ENCODE assay signal across 1 cellular context in the genomic region with DNA sequence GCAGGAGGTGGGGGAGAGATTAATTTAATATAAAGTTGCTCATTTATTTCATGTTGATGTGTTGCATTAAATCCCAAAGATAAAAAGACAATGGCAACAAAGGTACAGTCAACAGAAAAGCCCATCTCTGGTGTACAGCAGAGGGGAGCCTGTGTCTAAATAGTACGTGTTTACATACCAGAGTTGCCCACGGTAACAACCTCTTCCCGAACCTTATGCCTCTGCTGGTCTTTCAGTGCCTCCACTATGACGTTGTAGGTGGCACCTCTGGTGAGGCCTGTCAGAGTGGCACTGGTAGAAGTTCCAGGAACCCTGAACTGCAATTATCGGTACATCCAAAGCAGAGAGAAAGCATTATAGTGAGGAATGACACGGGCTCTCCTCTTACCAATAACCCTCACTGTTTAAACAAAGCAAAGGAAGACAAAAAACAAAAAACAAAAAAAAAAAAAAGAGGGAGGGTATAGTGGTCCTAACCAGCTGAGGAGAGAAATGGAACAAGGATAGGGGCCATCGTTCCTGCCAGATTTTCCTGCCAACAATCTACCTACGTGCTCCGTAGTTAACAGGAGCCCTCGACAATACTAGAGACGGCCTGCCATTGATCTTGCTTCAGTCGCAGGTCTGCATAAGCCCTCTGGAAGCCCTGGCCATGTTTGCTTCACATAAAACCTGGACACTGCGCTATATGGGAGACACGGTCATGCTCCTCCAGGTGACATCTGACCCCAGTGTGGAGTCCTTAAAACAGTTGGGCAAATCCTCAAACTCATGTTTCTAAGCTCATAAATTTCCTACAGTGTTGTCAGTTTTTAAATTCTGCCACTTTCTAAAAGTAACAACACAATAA.
TF ChIP-seq lines count a peak whose summit lies in the region.

No MANE protein-coding gene starts in this region.

TF ChIP-seq in HepG2, 621 proteins besides CTCF, POLR2A, EP300 and RAD21 (continues in another document):
- TF ChIP-seq ZNF460 (CRISPR knock-in tag; IDR thresholded peaks at IDR 0.05; ENCODE audit: borderline replicate concordance) (no peak), RBM22 (optimal IDR thresholded peaks at IDR 0.05; ENCODE audit: low read length) (peak; percentile 97), RXRB (CRISPR knock-in tag; IDR thresholded peaks at IDR 0.05; ENCODE audit: borderline replicate concordance) (no peak), MEF2D (CRISPR knock-in tag; IDR thresholded peaks at IDR 0.05) (no peak), JUND (CRISPR knock-in tag; IDR thresholded peaks at IDR 0.05) (no peak), SALL1 (CRISPR knock-in tag; IDR thresholded peaks at IDR 0.05) (no peak), ZNF121 (CRISPR knock-in tag; IDR thresholded peaks at IDR 0.05) (no peak), ZNF232 (CRISPR knock-in tag; IDR thresholded peaks at IDR 0.05; ENCODE audit: borderline replicate concordance) (peak; percentile 44; the same call in 1 of the 2 replicates), SOX6 (IDR thresholded peaks at IDR 0.05) (no peak), SOX6 (CRISPR knock-in tag; IDR thresholded peaks at IDR 0.05) (0 out of 2 replicates have a peak, but pooled peaks have one; percentile 28), ZNF225 (CRISPR knock-in tag; IDR thresholded peaks at IDR 0.05) (no peak), PRMT3 (CRISPR knock-in tag; IDR thresholded peaks at IDR 0.05; ENCODE audit: borderline replicate concordance, low read depth) (0 out of 2 replicates have a peak, but pooled peaks have one; percentile 56), U2AF1 (optimal IDR thresholded peaks at IDR 0.05; ENCODE audit: low read depth, low read length) (peak; percentile 42), SSRP1 (CRISPR knock-in tag; IDR thresholded peaks at IDR 0.05) (0 out of 2 replicates have a peak, but pooled peaks have one; percentile 27), ZNF556 (CRISPR knock-in tag; IDR thresholded peaks at IDR 0.05; ENCODE audit: borderline replicate concordance) (no peak), ATRX (CRISPR knock-in tag; IDR thresholded peaks at IDR 0.05; ENCODE audit: borderline replicate concordance) (no peak), SUZ12 (IDR thresholded peaks at IDR 0.05; ENCODE audit: low read depth, low read length) (no peak), EED (CRISPR knock-in tag; IDR thresholded peaks at IDR 0.05) (no peak), ARNTL (CRISPR knock-in tag; IDR thresholded peaks at IDR 0.05) (0 out of 2 replicates have a peak, but pooled peaks have one; percentile 35), KDM6A (CRISPR knock-in tag; IDR thresholded peaks at IDR 0.05; ENCODE audit: low read depth) (no peak), RFX1 (IDR thresholded peaks at IDR 0.05) (peak; percentile 20; the same call in 1 of the 2 replicates), ZSCAN20 (CRISPR knock-in tag; IDR thresholded peaks at IDR 0.05; ENCODE audit: borderline replicate concordance) (no peak), ZFYVE20 (CRISPR knock-in tag; IDR thresholded peaks at IDR 0.05; ENCODE audit: borderline replicate concordance, low read depth) (no peak), MED13 (CRISPR knock-in tag; IDR thresholded peaks at IDR 0.05) (no peak), SIX1 (CRISPR knock-in tag; IDR thresholded peaks at IDR 0.05; ENCODE audit: borderline replicate concordance) (no peak), MIER2 (CRISPR knock-in tag; IDR thresholded peaks at IDR 0.05) (no peak), ZNF547 (CRISPR knock-in tag; IDR thresholded peaks at IDR 0.05) (0 out of 2 replicates have a peak, but pooled peaks have one; percentile 29), ZNF274 (CRISPR knock-in tag; IDR thresholded peaks at IDR 0.05) (0 out of 2 replicates have a peak, but pooled peaks have one; percentile 27), RBFOX2 (IDR thresholded peaks at IDR 0.05; ENCODE audit: low read depth, low read length) (peak; percentile 42), MTF2 (CRISPR knock-in tag; IDR thresholded peaks at IDR 0.05; ENCODE audit: borderline replicate concordance) (no peak), POLR2G (IDR thresholded peaks at IDR 0.05; ENCODE audit: low read depth, low read length) (peak; percentile 66), IRX3 (CRISPR knock-in tag; IDR thresholded peaks at IDR 0.05; ENCODE audit: borderline replicate concordance, low read depth) (no peak), RXRA (CRISPR knock-in tag; IDR thresholded peaks at IDR 0.05) (no peak), ZNF605 (CRISPR knock-in tag; IDR thresholded peaks at IDR 0.05) (peak; percentile 71; the same call in 1 of the 2 replicates), ZNF777 (CRISPR knock-in tag; IDR thresholded peaks at IDR 0.05) (no peak), PAF1 (CRISPR knock-in tag; IDR thresholded peaks at IDR 0.05) (peak; percentile 69; the same call in 1 of the 2 replicates), GPN1 (CRISPR knock-in tag; IDR thresholded peaks at IDR 0.05; ENCODE audit: borderline replicate concordance) (no peak), HNF4A (CRISPR knock-in tag; IDR thresholded peaks at IDR 0.05) (no peak), ZBTB38 (CRISPR knock-in tag; IDR thresholded peaks at IDR 0.05) (0 out of 2 replicates have a peak, but pooled peaks have one; percentile 40), ATF7 (IDR thresholded peaks at IDR 0.05) (no peak), ATF7 (CRISPR knock-in tag; IDR thresholded peaks at IDR 0.05) (no peak), ZNF383 (CRISPR knock-in tag; IDR thresholded peaks at IDR 0.05; ENCODE audit: borderline replicate concordance) (no peak), GTF3A (CRISPR knock-in tag; conservative IDR thresholded peaks at IDR 0.05) (no peak), REPIN1 (CRISPR knock-in tag; IDR thresholded peaks at IDR 0.05; ENCODE audit: borderline replicate concordance, low read depth) (no peak)
- TF ChIP-seq, protein P1, sequence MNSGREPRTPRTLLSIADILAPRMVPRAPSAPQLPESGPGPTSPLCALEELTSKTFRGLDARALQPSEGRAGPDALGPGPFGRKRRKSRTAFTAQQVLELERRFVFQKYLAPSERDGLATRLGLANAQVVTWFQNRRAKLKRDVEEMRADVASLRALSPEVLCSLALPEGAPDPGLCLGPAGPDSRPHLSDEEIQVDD (CRISPR knock-in tag; IDR thresholded peaks at IDR 0.05; ENCODE audit: borderline replicate concordance), result no peak
- TF ChIP-seq, protein P2, sequence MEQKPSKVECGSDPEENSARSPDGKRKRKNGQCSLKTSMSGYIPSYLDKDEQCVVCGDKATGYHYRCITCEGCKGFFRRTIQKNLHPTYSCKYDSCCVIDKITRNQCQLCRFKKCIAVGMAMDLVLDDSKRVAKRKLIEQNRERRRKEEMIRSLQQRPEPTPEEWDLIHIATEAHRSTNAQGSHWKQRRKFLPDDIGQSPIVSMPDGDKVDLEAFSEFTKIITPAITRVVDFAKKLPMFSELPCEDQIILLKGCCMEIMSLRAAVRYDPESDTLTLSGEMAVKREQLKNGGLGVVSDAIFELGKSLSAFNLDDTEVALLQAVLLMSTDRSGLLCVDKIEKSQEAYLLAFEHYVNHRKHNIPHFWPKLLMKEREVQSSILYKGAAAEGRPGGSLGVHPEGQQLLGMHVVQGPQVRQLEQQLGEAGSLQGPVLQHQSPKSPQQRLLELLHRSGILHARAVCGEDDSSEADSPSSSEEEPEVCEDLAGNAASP (CRISPR knock-in tag; IDR thresholded peaks at IDR 0.05; ENCODE audit: borderline replicate concordance), result no peak
- TF ChIP-seq, protein P3, sequence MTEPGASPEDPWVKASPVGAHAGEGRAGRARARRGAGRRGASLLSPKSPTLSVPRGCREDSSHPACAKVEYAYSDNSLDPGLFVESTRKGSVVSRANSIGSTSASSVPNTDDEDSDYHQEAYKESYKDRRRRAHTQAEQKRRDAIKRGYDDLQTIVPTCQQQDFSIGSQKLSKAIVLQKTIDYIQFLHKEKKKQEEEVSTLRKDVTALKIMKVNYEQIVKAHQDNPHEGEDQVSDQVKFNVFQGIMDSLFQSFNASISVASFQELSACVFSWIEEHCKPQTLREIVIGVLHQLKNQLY (CRISPR knock-in tag; IDR thresholded peaks at IDR 0.05), result no peak
- TF ChIP-seq, protein P4, sequence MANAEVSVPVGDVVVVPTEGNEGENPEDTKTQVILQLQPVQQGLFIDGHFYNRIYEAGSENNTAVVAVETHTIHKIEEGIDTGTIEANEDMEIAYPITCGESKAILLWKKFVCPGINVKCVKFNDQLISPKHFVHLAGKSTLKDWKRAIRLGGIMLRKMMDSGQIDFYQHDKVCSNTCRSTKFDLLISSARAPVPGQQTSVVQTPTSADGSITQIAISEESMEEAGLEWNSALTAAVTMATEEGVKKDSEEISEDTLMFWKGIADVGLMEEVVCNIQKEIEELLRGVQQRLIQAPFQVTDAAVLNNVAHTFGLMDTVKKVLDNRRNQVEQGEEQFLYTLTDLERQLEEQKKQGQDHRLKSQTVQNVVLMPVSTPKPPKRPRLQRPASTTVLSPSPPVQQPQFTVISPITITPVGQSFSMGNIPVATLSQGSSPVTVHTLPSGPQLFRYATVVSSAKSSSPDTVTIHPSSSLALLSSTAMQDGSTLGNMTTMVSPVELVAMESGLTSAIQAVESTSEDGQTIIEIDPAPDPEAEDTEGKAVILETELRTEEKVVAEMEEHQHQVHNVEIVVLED (CRISPR knock-in tag; IDR thresholded peaks at IDR 0.05; ENCODE audit: borderline replicate concordance), result no peak
- TF ChIP-seq, protein P5, sequence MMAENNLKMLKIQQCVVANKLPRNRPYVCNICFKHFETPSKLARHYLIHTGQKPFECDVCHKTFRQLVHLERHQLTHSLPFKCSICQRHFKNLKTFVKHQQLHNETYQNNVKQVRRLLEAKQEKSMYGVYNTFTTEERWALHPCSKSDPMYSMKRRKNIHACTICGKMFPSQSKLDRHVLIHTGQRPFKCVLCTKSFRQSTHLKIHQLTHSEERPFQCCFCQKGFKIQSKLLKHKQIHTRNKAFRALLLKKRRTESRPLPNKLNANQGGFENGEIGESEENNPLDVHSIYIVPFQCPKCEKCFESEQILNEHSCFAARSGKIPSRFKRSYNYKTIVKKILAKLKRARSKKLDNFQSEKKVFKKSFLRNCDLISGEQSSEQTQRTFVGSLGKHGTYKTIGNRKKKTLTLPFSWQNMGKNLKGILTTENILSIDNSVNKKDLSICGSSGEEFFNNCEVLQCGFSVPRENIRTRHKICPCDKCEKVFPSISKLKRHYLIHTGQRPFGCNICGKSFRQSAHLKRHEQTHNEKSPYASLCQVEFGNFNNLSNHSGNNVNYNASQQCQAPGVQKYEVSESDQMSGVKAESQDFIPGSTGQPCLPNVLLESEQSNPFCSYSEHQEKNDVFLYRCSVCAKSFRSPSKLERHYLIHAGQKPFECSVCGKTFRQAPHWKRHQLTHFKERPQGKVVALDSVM (CRISPR knock-in tag; IDR thresholded peaks at IDR 0.05), result no peak
- TF ChIP-seq, protein P6, sequence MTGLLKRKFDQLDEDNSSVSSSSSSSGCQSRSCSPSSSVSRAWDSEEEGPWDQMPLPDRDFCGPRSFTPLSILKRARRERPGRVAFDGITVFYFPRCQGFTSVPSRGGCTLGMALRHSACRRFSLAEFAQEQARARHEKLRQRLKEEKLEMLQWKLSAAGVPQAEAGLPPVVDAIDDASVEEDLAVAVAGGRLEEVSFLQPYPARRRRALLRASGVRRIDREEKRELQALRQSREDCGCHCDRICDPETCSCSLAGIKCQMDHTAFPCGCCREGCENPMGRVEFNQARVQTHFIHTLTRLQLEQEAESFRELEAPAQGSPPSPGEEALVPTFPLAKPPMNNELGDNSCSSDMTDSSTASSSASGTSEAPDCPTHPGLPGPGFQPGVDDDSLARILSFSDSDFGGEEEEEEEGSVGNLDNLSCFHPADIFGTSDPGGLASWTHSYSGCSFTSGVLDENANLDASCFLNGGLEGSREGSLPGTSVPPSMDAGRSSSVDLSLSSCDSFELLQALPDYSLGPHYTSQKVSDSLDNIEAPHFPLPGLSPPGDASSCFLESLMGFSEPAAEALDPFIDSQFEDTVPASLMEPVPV (CRISPR knock-in tag; IDR thresholded peaks at IDR 0.05), result no peak
- TF ChIP-seq, protein P7, sequence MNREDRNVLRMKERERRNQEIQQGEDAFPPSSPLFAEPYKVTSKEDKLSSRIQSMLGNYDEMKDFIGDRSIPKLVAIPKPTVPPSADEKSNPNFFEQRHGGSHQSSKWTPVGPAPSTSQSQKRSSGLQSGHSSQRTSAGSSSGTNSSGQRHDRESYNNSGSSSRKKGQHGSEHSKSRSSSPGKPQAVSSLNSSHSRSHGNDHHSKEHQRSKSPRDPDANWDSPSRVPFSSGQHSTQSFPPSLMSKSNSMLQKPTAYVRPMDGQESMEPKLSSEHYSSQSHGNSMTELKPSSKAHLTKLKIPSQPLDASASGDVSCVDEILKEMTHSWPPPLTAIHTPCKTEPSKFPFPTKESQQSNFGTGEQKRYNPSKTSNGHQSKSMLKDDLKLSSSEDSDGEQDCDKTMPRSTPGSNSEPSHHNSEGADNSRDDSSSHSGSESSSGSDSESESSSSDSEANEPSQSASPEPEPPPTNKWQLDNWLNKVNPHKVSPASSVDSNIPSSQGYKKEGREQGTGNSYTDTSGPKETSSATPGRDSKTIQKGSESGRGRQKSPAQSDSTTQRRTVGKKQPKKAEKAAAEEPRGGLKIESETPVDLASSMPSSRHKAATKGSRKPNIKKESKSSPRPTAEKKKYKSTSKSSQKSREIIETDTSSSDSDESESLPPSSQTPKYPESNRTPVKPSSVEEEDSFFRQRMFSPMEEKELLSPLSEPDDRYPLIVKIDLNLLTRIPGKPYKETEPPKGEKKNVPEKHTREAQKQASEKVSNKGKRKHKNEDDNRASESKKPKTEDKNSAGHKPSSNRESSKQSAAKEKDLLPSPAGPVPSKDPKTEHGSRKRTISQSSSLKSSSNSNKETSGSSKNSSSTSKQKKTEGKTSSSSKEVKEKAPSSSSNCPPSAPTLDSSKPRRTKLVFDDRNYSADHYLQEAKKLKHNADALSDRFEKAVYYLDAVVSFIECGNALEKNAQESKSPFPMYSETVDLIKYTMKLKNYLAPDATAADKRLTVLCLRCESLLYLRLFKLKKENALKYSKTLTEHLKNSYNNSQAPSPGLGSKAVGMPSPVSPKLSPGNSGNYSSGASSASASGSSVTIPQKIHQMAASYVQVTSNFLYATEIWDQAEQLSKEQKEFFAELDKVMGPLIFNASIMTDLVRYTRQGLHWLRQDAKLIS (CRISPR knock-in tag; IDR thresholded peaks at IDR 0.05), result peak; percentile 58
- TF ChIP-seq, protein P8, sequence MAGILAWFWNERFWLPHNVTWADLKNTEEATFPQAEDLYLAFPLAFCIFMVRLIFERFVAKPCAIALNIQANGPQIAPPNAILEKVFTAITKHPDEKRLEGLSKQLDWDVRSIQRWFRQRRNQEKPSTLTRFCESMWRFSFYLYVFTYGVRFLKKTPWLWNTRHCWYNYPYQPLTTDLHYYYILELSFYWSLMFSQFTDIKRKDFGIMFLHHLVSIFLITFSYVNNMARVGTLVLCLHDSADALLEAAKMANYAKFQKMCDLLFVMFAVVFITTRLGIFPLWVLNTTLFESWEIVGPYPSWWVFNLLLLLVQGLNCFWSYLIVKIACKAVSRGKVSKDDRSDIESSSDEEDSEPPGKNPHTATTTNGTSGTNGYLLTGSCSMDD (CRISPR knock-in tag; IDR thresholded peaks at IDR 0.05), result no peak
